In the genomic region with DNA sequence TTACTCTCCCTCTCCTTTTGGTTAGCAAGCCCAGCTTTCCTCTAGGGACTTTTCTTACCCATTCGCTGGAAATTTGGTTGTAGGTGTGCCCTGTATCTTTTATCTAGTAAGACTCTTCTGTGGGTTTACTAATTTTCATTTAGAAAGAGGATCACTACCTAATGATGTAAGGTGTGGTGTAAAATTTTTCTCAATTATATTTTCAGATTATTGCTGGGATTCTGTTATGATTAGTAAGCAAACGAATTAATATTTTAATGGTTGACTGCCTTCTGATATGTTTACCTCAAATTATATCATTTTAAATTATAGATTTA, we compare ENCODE assay signal across 14 cellular contexts. TPM values are rescaled to one million over a fixed set of nuclear protein-coding genes. Genes with fewer than 3 reads are reported as not detected.
A peak's percentile ranks its signal among the peaks of the same experiment; 100 is the strongest.
DNase-seq lines count a peak whose midpoint lies in the region; ATAC-seq and TF ChIP-seq lines count a peak whose summit lies in the region.
"Had no signal": no experiment of that assay in that cellular context is flagged by ENCODE, and none has a peak within 500 bp of the region (broad histone marks: within the 10 kb centered on the region; RNA-seq: fewer than 3 reads in every experiment).

No MANE protein-coding gene starts in this region.

- H3F3A ChIP-seq in OCI-LY1 (ENCODE audit: insufficient read depth, low read length) (peaks cover 17% of the 10 kb centered on the region), GM23338 (replicated peaks; ENCODE audit: low read depth) (no peaks in the 10 kb centered on the region)

- no peaks in the 10 kb centered on the region for H3K27me3 Mint-ChIP-seq in activated CD8-positive, alpha-beta T cell treated with anti-CD3 and anti-CD28 coated beads for 36 hours
- H3K27me3 Mint-ChIP-seq in activated CD8-positive, alpha-beta T cell treated with anti-CD3 and anti-CD28 coated beads, Interleukin-2, amount 10 ng/mL, durations not matched to agents 7 days and 5 days (ENCODE audit: low read depth) = no peaks in the 10 kb centered on the region
- no peaks in the 10 kb centered on the region for H3K27me3 Mint-ChIP-seq in GM23338 (ENCODE audit: insufficient read depth, low read depth, poor library complexity)

- H3K36me3 ChIP-seq in OCI-LY1 (ENCODE audit: insufficient read depth, low read length) = 0 out of 2 replicates have a peak, but pooled peaks cover 10% of the 10 kb centered on the region
- no peaks in the 10 kb centered on the region for H3K36me3 ChIP-seq in psoas muscle (ENCODE audit: insufficient read depth in 1 of 2, low read depth in 1 of 2)
- H3K36me3 ChIP-seq in GM23338 (ENCODE audit: insufficient read depth) = no peaks in the 10 kb centered on the region
- H3K36me3 ChIP-seq: HAP-1 had no signal

- peaks cover 75% of the 10 kb centered on the region for H3K4me1 Mint-ChIP-seq in activated CD8-positive, alpha-beta T cell treated with anti-CD3 and anti-CD28 coated beads for 36 hours (ENCODE audit: low read depth)
- H3K4me1 Mint-ChIP-seq in activated CD8-positive, alpha-beta T cell treated with anti-CD3 and anti-CD28 coated beads, Interleukin-2, amount 10 ng/mL, durations not matched to agents 7 days and 5 days (ENCODE audit: low read depth) = peaks cover 34% of the 10 kb centered on the region
- peaks cover 14% of the 10 kb centered on the region for H3K4me1 Mint-ChIP-seq in GM23338

- H3K27me3 ChIP-seq in OCI-LY1 (ENCODE audit: insufficient read depth, low read length) (no peaks in the 10 kb centered on the region), psoas muscle (ENCODE audit: insufficient read depth in 3 of 3, low read length in 2 of 3) (no peaks in the 10 kb centered on the region), GM23338 (ENCODE audit: insufficient read depth) (no peaks in the 10 kb centered on the region)

- no peak for ATAC-seq in activated CD8-positive, alpha-beta T cell treated with anti-CD3 and anti-CD28 coated beads for 36 hours
- no peak for ATAC-seq in activated CD8-positive, alpha-beta T cell treated with anti-CD3 and anti-CD28 coated beads, Interleukin-2, amount 10 ng/mL, durations not matched to agents 7 days and 5 days
- ATAC-seq in GM21723 (IDR thresholded peaks at IDR 0.05; ENCODE audit: unreplicated experiment) = peak; percentile 13
- ATAC-seq in psoas muscle = no peak
- no peak for ATAC-seq in GM23338

- peak overlapping the region; percentile 26 for H3K9ac ChIP-seq in OCI-LY1 (ENCODE audit: low read length)

- H3K79me2 ChIP-seq in OCI-LY1 (ENCODE audit: insufficient read depth, low read length) = peaks cover 98% of the 10 kb centered on the region
- peaks cover 3% of the 10 kb centered on the region; the same call in 1 of the 2 replicates for H3K79me2 ChIP-seq in GM23338 (replicated peaks; ENCODE audit: insufficient read depth)

- CTCF ChIA-PET in activated CD8-positive, alpha-beta T cell treated with anti-CD3 and anti-CD28 coated beads for 36 hours (lab: Charles Lee) = no interaction called here
- CTCF ChIA-PET in activated CD8-positive, alpha-beta T cell treated with anti-CD3 and anti-CD28 coated beads, Interleukin-2, amount 10 ng/mL, durations not matched to agents 7 days and 5 days (lab: Charles Lee) = no interaction called here

- H3K4me1 ChIP-seq in OCI-LY1 (ENCODE audit: insufficient read depth, low read length, severe bottlenecking) (peaks cover 79% of the 10 kb centered on the region), psoas muscle (peaks cover 74% of the 10 kb centered on the region), GM23338 (ENCODE audit: insufficient read depth) (peaks cover 5% of the 10 kb centered on the region; the same call in 1 of the 2 replicates)

- POLR2A ChIA-PET in activated CD8-positive, alpha-beta T cell treated with anti-CD3 and anti-CD28 coated beads for 36 hours (lab: Charles Lee) = no interaction called here
- POLR2A ChIA-PET in activated CD8-positive, alpha-beta T cell treated with anti-CD3 and anti-CD28 coated beads, Interleukin-2, amount 10 ng/mL, durations not matched to agents 7 days and 5 days (lab: Charles Lee) = no interaction called here

- H3K9me3 ChIP-seq in OCI-LY1 (ENCODE audit: low read length) (no peaks in the 10 kb centered on the region), psoas muscle (no peaks in the 10 kb centered on the region)
- H3K9me3 ChIP-seq: HAP-1 had no signal

- peak overlapping the region; percentile 25 for H3K4me3 ChIP-seq in OCI-LY1 (ENCODE audit: low read depth, low read length, poor library complexity, severe bottlenecking)
- H3K4me3 ChIP-seq in psoas muscle = no peak overlapping the region
- H3K4me3 ChIP-seq in GM23338 = no peak overlapping the region
- H3K4me3 ChIP-seq: HAP-1 had no signal

- H2AFZ ChIP-seq in OCI-LY1 (ENCODE audit: low read length) (no peak overlapping the region), GM23338 (no peak overlapping the region)

- peaks cover 5% of the 10 kb centered on the region for H3K36me3 Mint-ChIP-seq in activated CD8-positive, alpha-beta T cell treated with anti-CD3 and anti-CD28 coated beads for 36 hours (ENCODE audit: low read depth)
- H3K36me3 Mint-ChIP-seq in activated CD8-positive, alpha-beta T cell treated with anti-CD3 and anti-CD28 coated beads, Interleukin-2, amount 10 ng/mL, durations not matched to agents 7 days and 5 days (ENCODE audit: low read depth) = peaks cover 14% of the 10 kb centered on the region
- no peaks in the 10 kb centered on the region for H3K36me3 Mint-ChIP-seq in GM23338 (ENCODE audit: low read depth)

- WGBS in psoas muscle, 3 donors = 87 to 99% (median 94%) methylated on average over 2 of the region's 2 CpGs

- H3K27ac Mint-ChIP-seq in activated CD8-positive, alpha-beta T cell treated with anti-CD3 and anti-CD28 coated beads for 36 hours = peak overlapping the region; percentile 76
- no peak overlapping the region for H3K27ac Mint-ChIP-seq in activated CD8-positive, alpha-beta T cell treated with anti-CD3 and anti-CD28 coated beads, Interleukin-2, amount 10 ng/mL, durations not matched to agents 7 days and 5 days
- no peak overlapping the region for H3K27ac Mint-ChIP-seq in GM23338

- no peak for TF ChIP-seq CTCF in activated CD8-positive, alpha-beta T cell treated with anti-CD3 and anti-CD28 coated beads for 36 hours (IDR thresholded peaks at IDR 0.05)
- TF ChIP-seq CTCF in OCI-LY1 (IDR thresholded peaks at IDR 0.05; ENCODE audit: low read length) = no peak
- TF ChIP-seq CTCF in psoas muscle (IDR thresholded peaks at IDR 0.05) = no peak
- no peak for TF ChIP-seq CTCF in GM23338 (conservative IDR thresholded peaks at IDR 0.05; ENCODE audit: low read depth in 2 of 2)

- intact Hi-C loops in activated CD8-positive, alpha-beta T cell treated with anti-CD3 and anti-CD28 coated beads for 36 hours (cut with micrococcal nuclease) = no loop called here
- intact Hi-C loops in psoas muscle (cut with DNase I) = no loop called here

- no peaks in the 10 kb centered on the region for H3K9me3 Mint-ChIP-seq in activated CD8-positive, alpha-beta T cell treated with anti-CD3 and anti-CD28 coated beads for 36 hours
- no peaks in the 10 kb centered on the region for H3K9me3 Mint-ChIP-seq in activated CD8-positive, alpha-beta T cell treated with anti-CD3 and anti-CD28 coated beads, Interleukin-2, amount 10 ng/mL, durations not matched to agents 7 days and 5 days (ENCODE audit: insufficient read depth)
- no peaks in the 10 kb centered on the region for H3K9me3 Mint-ChIP-seq in GM23338

- H3K4me3 Mint-ChIP-seq in activated CD8-positive, alpha-beta T cell treated with anti-CD3 and anti-CD28 coated beads for 36 hours = no peak overlapping the region
- H3K4me3 Mint-ChIP-seq in activated CD8-positive, alpha-beta T cell treated with anti-CD3 and anti-CD28 coated beads, Interleukin-2, amount 10 ng/mL, durations not matched to agents 7 days and 5 days = no peak overlapping the region
- no peak overlapping the region for H3K4me3 Mint-ChIP-seq in GM23338

- no peak for DNase-seq in activated CD8-positive, alpha-beta T cell treated with anti-CD3 and anti-CD28 coated beads for 36 hours
- no peak for DNase-seq in activated CD8-positive, alpha-beta T cell treated with anti-CD3 and anti-CD28 coated beads, Interleukin-2, amount 10 ng/mL, durations not matched to agents 7 days and 5 days
- DNase-seq in psoas muscle = no peak
- DNase-seq in NCI-H1694 treated with DMSO at 0.1 percent for 48 hours (lab: John Stamatoyannopoulos, UW) = no peak
- DNase-seq in DMS 273 (lab: John Stamatoyannopoulos, UW; ENCODE audit: unreplicated experiment) = no peak
- DNase-seq in GM23338 (ENCODE audit: low spot score) = no peak
- DNase-seq: activated effector memory CD4-positive, alpha-beta T cell treated with anti-CD3 and anti-CD28 coated beads, Interleukin-2, amount 50 U/mL, for 16 hours; foreskin melanocyte; KBM-7; NCI-H2029 treated with DMSO at 0.1 percent for 48 hours; posterior cingulate gyrus had no signal

- peak overlapping the region; percentile 91 for H3K27ac ChIP-seq in OCI-LY1 (ENCODE audit: low read depth, low read length, poor library complexity, severe bottlenecking)
- H3K27ac ChIP-seq in psoas muscle = peak overlapping the region; percentile 48
- no peak overlapping the region for H3K27ac ChIP-seq in GM23338 (ENCODE audit: low read depth)

- H3K4me2 ChIP-seq in OCI-LY1 (ENCODE audit: low read length) = peak overlapping the region; percentile 62
- H3K4me2 ChIP-seq in GM23338 = no peak overlapping the region

- H3K9me2 ChIP-seq in OCI-LY1 (ENCODE audit: low read depth, low read length) = no peaks in the 10 kb centered on the region
- H3K9me2 ChIP-seq in GM23338 (ENCODE audit: insufficient read depth) = no peaks in the 10 kb centered on the region

- H4K20me1 ChIP-seq in OCI-LY1 (ENCODE audit: insufficient read depth, low read length) (no peaks in the 10 kb centered on the region), GM23338 (replicated peaks; ENCODE audit: insufficient read depth) (no peaks in the 10 kb centered on the region)

TF ChIP-seq in GM23338, 12 proteins besides CTCF, POLR2A, EP300 and RAD21 (continues in another document):
- TF ChIP-seq STAT1 (IDR thresholded peaks at IDR 0.05; ENCODE audit: unreplicated experiment) = no peak
- TF ChIP-seq CREB1 (CRISPR knock-in tag; IDR thresholded peaks at IDR 0.05; ENCODE audit: low read depth) = no peak
- TF ChIP-seq, protein P1, sequence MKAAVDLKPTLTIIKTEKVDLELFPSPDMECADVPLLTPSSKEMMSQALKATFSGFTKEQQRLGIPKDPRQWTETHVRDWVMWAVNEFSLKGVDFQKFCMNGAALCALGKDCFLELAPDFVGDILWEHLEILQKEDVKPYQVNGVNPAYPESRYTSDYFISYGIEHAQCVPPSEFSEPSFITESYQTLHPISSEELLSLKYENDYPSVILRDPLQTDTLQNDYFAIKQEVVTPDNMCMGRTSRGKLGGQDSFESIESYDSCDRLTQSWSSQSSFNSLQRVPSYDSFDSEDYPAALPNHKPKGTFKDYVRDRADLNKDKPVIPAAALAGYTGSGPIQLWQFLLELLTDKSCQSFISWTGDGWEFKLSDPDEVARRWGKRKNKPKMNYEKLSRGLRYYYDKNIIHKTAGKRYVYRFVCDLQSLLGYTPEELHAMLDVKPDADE (IDR thresholded peaks at IDR 0.05) = no peak

RNA-seq across cellular contexts. Expression of a gene that starts 28.5 kb away (rescaled TPM):
- 10 to 100 TPM; 19.4 to 19.7 TPM for total RNA-seq in activated CD8-positive, alpha-beta T cell treated with anti-CD3 and anti-CD28 coated beads for 36 hours
- total RNA-seq in activated CD8-positive, alpha-beta T cell treated with anti-CD3 and anti-CD28 coated beads, Interleukin-2, amount 10 ng/mL, durations not matched to agents 7 days and 5 days = 10 to 100 TPM; 33.9 to 35.8 TPM
- total RNA-seq in psoas muscle = 10 to 100 TPM; 16.4 to 32.7 (median 23.5) TPM
- polyA plus RNA-seq in psoas muscle = 10 to 100 TPM in 2 of 3 donors, 1 to 10 TPM in 1; 4.2 to 23.2 (median 14.0) TPM
- total RNA-seq in GM23338 (2014; rRNA removed; shearing (Covaris generic)) = 9.2 and 9.7 TPM in 2 replicates
- polyA plus RNA-seq in GM23338 (2016; fragmentation: Nextera tagmentation; extraction: Ambion mirVana) = 1.3 and 1.6 TPM in 2 replicates
